8 cellular contexts compared by ENCODE assay signal in genomic region chr6:13614926-13615801, GRCh38. TPM values are rescaled to one million over a fixed set of nuclear protein-coding genes. Genes with fewer than 3 reads are reported as not detected.
DNase-seq lines count a peak whose midpoint lies in the region; ATAC-seq, FAIRE-seq and TF ChIP-seq lines count a peak whose summit lies in the region.

NOL7 (plus strand) TSS chr6:13615335; CDS start chr6:13615359, 24 bp downstream.

- H3K36me3 ChIP-seq in adrenal gland (replicated peaks in 1 of 2) (peaks cover 0 to 33% of the 10 kb centered on the region in 2 donors), heart right ventricle (peaks cover 0 to 44% (median 25%) of the 10 kb centered on the region in 9 donors), upper lobe of right lung (peaks cover 34% of the 10 kb centered on the region)

- CTCF ChIA-PET in T-cell (lab: Charles Lee), result interaction anchor here (0.6 to 4.9 kb wide), 24 partner anchors 10 to 452 kb away, joined by 3 to 40 read pairs (median 4); partner anchors contain the start of genes RANBP9 (in 1 of the 2), SIRT5 (in 1 of the 2) and TBC1D7 (in 1 of the 2)

- peak within 1 kb of the TSS; percentile 91 to 99 (median 91) for H3K4me3 Mint-ChIP-seq in T-cell

- peak within 1 kb of the TSS; percentile 58 to 93 (median 91) for H3K27ac ChIP-seq in adrenal gland
- H3K27ac ChIP-seq in heart right ventricle, result peak within 1 kb of the TSS; percentile 43 to 95 (median 90)
- H3K27ac ChIP-seq in upper lobe of right lung, result peak within 1 kb of the TSS; percentile 90

- H3K4me1 Mint-ChIP-seq in T-cell, result peaks cover 42 to 49% (median 45%) of the 10 kb centered on the region in 3 donors

- H3K4me1 ChIP-seq in adrenal gland (replicated peaks in 1 of 2), result peaks cover 10 to 27% of the 10 kb centered on the region in 2 donors
- peaks cover 2 to 54% (median 37%) of the 10 kb centered on the region in 9 donors for H3K4me1 ChIP-seq in heart right ventricle
- H3K4me1 ChIP-seq in upper lobe of right lung, result peaks cover 16% of the 10 kb centered on the region

- ATAC-seq in HG02840 (IDR thresholded peaks at IDR 0.05; ENCODE audit: low FRiP score, unreplicated experiment) (peak; percentile 94), T-cell (replicated peaks in 1 of 4) (peak; percentile 91 to 94 (median 93)), heart right ventricle (peak; percentile 95 to 98 (median 98)), upper lobe of right lung (peak; percentile 99)

- peak; percentile 99 for FAIRE-seq in GM12891 (lab: Jason Lieb, UNC)

- H3K9me3 Mint-ChIP-seq in T-cell, result no peaks in the 10 kb centered on the region

- WGBS in adrenal gland, 4 donors, result 0% methylated on average over 41 to 85 of the region's 85 CpGs
- 0% methylated on average over 80 to 85 of the region's 85 CpGs for WGBS in heart right ventricle, 2 donors

- POLR2A ChIA-PET in T-cell (lab: Charles Lee), result interaction anchor here (0.5 to 1.9 kb wide), 14 partner anchors 9 to 338 kb away, joined by 3 to 10 read pairs (median 4); partner anchors contain the start of genes MCUR1 (in 1 of the 2), SIRT5 (in 1 of the 2) and TBC1D7 (in 1 of the 2)

- no peaks in the 10 kb centered on the region for H3K27me3 ChIP-seq in adrenal gland
- no peaks in the 10 kb centered on the region for H3K27me3 ChIP-seq in heart right ventricle
- H3K27me3 ChIP-seq in upper lobe of right lung, result no peaks in the 10 kb centered on the region

- no peaks in the 10 kb centered on the region for H3K27me3 Mint-ChIP-seq in T-cell

- peak; percentile 92 for TF ChIP-seq POLR2A in GM12891 (IDR thresholded peaks at IDR 0.05; ENCODE audit: low read depth, low read length)
- peak; percentile 78 to 81 for TF ChIP-seq POLR2A in adrenal gland (IDR thresholded peaks at IDR 0.05)

- H3K9me3 ChIP-seq in adrenal gland (replicated peaks in 1 of 3), result no peaks in the 10 kb centered on the region
- H3K9me3 ChIP-seq in heart right ventricle, result no peaks in the 10 kb centered on the region
- no peaks in the 10 kb centered on the region for H3K9me3 ChIP-seq in upper lobe of right lung

- H3K27ac Mint-ChIP-seq in T-cell, result peak within 1 kb of the TSS; percentile 95 to 96

- H3K4me3 ChIP-seq in adrenal gland (peak within 1 kb of the TSS; percentile 53 to 83 (median 70)), heart right ventricle (peak within 1 kb of the TSS; percentile 68 to 99 (median 90)), upper lobe of right lung (peak within 1 kb of the TSS; percentile 65)

- peaks cover 16% of the 10 kb centered on the region for H3K36me3 Mint-ChIP-seq in T-cell

- peak; percentile 92 for DNase-seq in GM12891 (ENCODE audit: insufficient read length, low spot score)
- DNase-seq in NCI-H1436 treated with DMSO at 0.1 percent for 48 hours (lab: John Stamatoyannopoulos, UW), result peak; percentile 79
- DNase-seq in T-cell, result peak; percentile 94 to 99 (median 98)
- DNase-seq in adrenal gland, result peak; percentile 98 to 99 (median 98)
- peak; percentile 98 for DNase-seq in heart right ventricle
- DNase-seq in posterior vena cava (ENCODE audit: low spot score), result peak; percentile 99
- DNase-seq in upper lobe of right lung, result peak; percentile 98

- TF ChIP-seq CTCF in adrenal gland (IDR thresholded peaks at IDR 0.05), result peak; percentile 79 to 98 (median 92)
- peak; percentile 81 to 98 (median 93) for TF ChIP-seq CTCF in heart right ventricle (IDR thresholded peaks at IDR 0.05)
- TF ChIP-seq CTCF in upper lobe of right lung (IDR thresholded peaks at IDR 0.05), result peak; percentile 89

- intact Hi-C loops in adrenal gland (cut with DNase I) (loop anchor here in 1 of 2 donors (5.0 kb wide), 1 partner anchor 97 kb away; the partner anchor contains the start of gene RANBP9), heart right ventricle (cut with DNase I) (loop anchor here in 8 of 10 donors (5.0 to 10.0 kb wide), 7 partner anchors 38 to 283 kb away; partner anchors contain the start of gene RANBP9 (in 4 of the 8)), posterior vena cava (cut with DNase I) (no loop called here), upper lobe of right lung (cut with DNase I) (no loop called here)

TF ChIP-seq in GM12891, 5 proteins besides CTCF, POLR2A, EP300 and RAD21:
- TF ChIP-seq POU2F2 (IDR thresholded peaks at IDR 0.05; ENCODE audit: low read depth, low read length) (peak; percentile 60; the same call in 1 of the 2 replicates), SPI1 (IDR thresholded peaks at IDR 0.05; ENCODE audit: low read depth, low read length) (no peak), TAF1 (IDR thresholded peaks at IDR 0.05; ENCODE audit: low read depth, low read length) (peak; percentile 99), POLR2AphosphoS5 (IDR thresholded peaks at IDR 0.05; ENCODE audit: low read depth, low read length) (peak; percentile 94)
TF ChIP-seq in GM12891: peak in this region for 3.

RNA-seq across cellular contexts. Expression of gene NOL7, which starts in this region (rescaled TPM):
- polyA plus RNA-seq in GM12891 (2012; ENCODE audit: low read depth, missing spikeins), result 79.9 TPM
- total RNA-seq in T-cell, result 10 to 100 TPM; 46.9 to 62.3 (median 59.3) TPM
- total RNA-seq in adrenal gland, result 100 to 1,000 TPM in 1 of 8 donors, 10 to 100 TPM in 7; 58.5 to 104 (median 69.7) TPM
- polyA plus RNA-seq in adrenal gland, result 100 to 1,000 TPM in 1 of 3 donors, 10 to 100 TPM in 2; 42.4 to 111 (median 48.2) TPM
- 10 to 100 TPM; 41.5 to 55.8 (median 46.8) TPM for total RNA-seq in heart right ventricle
- 100 to 1,000 TPM in 1 of 2 donors, 10 to 100 TPM in 1; 45.3 to 112 TPM for polyA plus RNA-seq in heart right ventricle
- 10 to 100 TPM; 46.8 to 55.5 TPM for total RNA-seq in posterior vena cava
- 52.0 TPM for total RNA-seq in upper lobe of right lung

Comparison
In these comparisons a context has a peak if more than half of its experiments do, and no peak if none do; other contexts are left out.
1. Peak in every context shown above with its lines: DNase-seq, ATAC-seq, H3K4me3 ChIP-seq and H3K27ac ChIP-seq.
2. intact Hi-C loops: an anchor here in heart right ventricle (5.0 to 10.0 kb wide); none called in posterior vena cava and upper lobe of right lung.